Comparison of ENCODE assay signal across 8 cellular contexts in genomic region chr4:36243355-36244256, GRCh38. TPM values are rescaled to one million over a fixed set of nuclear protein-coding genes. Genes with fewer than 3 reads are reported as not detected.
DNase-seq lines count a peak whose midpoint lies in the region; ATAC-seq, FAIRE-seq and TF ChIP-seq lines count a peak whose summit lies in the region.

No MANE protein-coding gene starts in this region.

- no peak overlapping the region for H3K27ac ChIP-seq in AG04450 (ENCODE audit: low read depth, low read length)
- no peak overlapping the region for H3K27ac ChIP-seq in SK-N-MC
- no peak overlapping the region for H3K27ac ChIP-seq in brain microvascular endothelial cell
- H3K27ac ChIP-seq in keratinocyte (ENCODE audit: control insufficient read depth, insufficient read depth, low read length), result peak overlapping the region; percentile 87

- no peak for FAIRE-seq in keratinocyte (lab: Jason Lieb, UNC)

- peaks cover 2% of the 10 kb centered on the region for H3K27me3 ChIP-seq in AG04450 (ENCODE audit: control insufficient read depth, insufficient read depth, low read length)
- H3K27me3 ChIP-seq in brain microvascular endothelial cell (replicated peaks), result no peaks in the 10 kb centered on the region
- no peaks in the 10 kb centered on the region for H3K27me3 ChIP-seq in keratinocyte (ENCODE audit: control insufficient read depth, extremely low read depth, insufficient read depth, low read length)

- DNase-seq in AG04450 (ENCODE audit: low read depth, low spot score) (no peak), SK-N-MC (ENCODE audit: low read depth, low spot score) (no peak), brain microvascular endothelial cell (no peak), keratinocyte (ENCODE audit: low read depth, low spot score) (no peak), NCI-H128 (lab: John Stamatoyannopoulos, UW; ENCODE audit: unreplicated experiment) (no peak)
- peak; percentile 37 to 56 (median 44) for DNase-seq in stimulated activated CD4-positive, alpha-beta T cell treated with anti-CD3 and anti-CD28 coated beads, Interleukin-12 subunit alpha, Interleukin-12 subunit beta, amount 100 ng/mL, for 48 hours (ENCODE audit: low read depth in 2 of 3, low spot score in 1 of 3)

- H3K4me1 ChIP-seq in keratinocyte (ENCODE audit: control insufficient read depth, extremely low read depth, insufficient read depth, low read length), result peaks cover 12% of the 10 kb centered on the region

- H3K4me2 ChIP-seq in keratinocyte (ENCODE audit: control insufficient read depth, extremely low read depth, insufficient read depth, low read depth, low read length), result peak overlapping the region; percentile 93

- TF ChIP-seq CTCF in AG04450 (IDR thresholded peaks at IDR 0.05; ENCODE audit: low read depth, low read length), result no peak
- no peak for TF ChIP-seq CTCF in brain microvascular endothelial cell (IDR thresholded peaks at IDR 0.05; ENCODE audit: low read depth, low read length, missing control alignments)
- TF ChIP-seq CTCF in keratinocyte (optimal IDR thresholded peaks at IDR 0.05 in 1 of 3, IDR thresholded peaks at IDR 0.05 in 1 of 3, conservative IDR thresholded peaks at IDR 0.05 in 1 of 3; ENCODE audit: extremely low read depth in 1 of 3, insufficient read depth in 2 of 3, low read length in 3 of 3), result no peak

- H3K36me3 ChIP-seq in SK-N-MC (ENCODE audit: insufficient read depth, low read length) (no peaks in the 10 kb centered on the region), brain microvascular endothelial cell (replicated peaks) (no peaks in the 10 kb centered on the region), keratinocyte (ENCODE audit: control insufficient read depth in 2 of 2, extremely low read depth in 1 of 2, insufficient read depth in 2 of 2, low read length in 2 of 2) (no peaks in the 10 kb centered on the region)

- peak overlapping the region; percentile 81 for H2AFZ ChIP-seq in keratinocyte (ENCODE audit: control insufficient read depth, low read length)

- dilution Hi-C loops in keratinocyte (cut with MboI; ENCODE audit: extremely low pct_ligation_motif_present, low sequenced_read_pairs), result no loop called here

- H3K9ac ChIP-seq in SK-N-MC (ENCODE audit: insufficient read length), result no peak overlapping the region
- H3K9ac ChIP-seq in keratinocyte (ENCODE audit: control insufficient read depth, extremely low read depth, insufficient read depth, low read length), result peak overlapping the region; percentile 91

- POLR2A ChIA-PET in AG04450 (lab: Yijun Ruan, JAX), result no interaction called here

- no peaks in the 10 kb centered on the region for H3K9me1 ChIP-seq in keratinocyte (ENCODE audit: control insufficient read depth, extremely low read depth, insufficient read depth, low read length)

- H3K4me3 ChIP-seq in AG04450 (ENCODE audit: low read depth, low read length) (peak overlapping the region; percentile 43), SK-N-MC (peak overlapping the region; percentile 72), brain microvascular endothelial cell (ENCODE audit: low read depth, low read length) (peak overlapping the region; percentile 65), keratinocyte (ENCODE audit: control insufficient read depth in 2 of 3, extremely low read depth in 1 of 3, insufficient read depth in 2 of 3, low read depth in 1 of 3, low read length in 3 of 3) (peak overlapping the region; percentile 77 to 97 (median 97))

- no peaks in the 10 kb centered on the region for H4K20me1 ChIP-seq in keratinocyte (ENCODE audit: control insufficient read depth, extremely low read depth, insufficient read depth, low read length)

- H3K9me3 ChIP-seq in AG04450 (ENCODE audit: control insufficient read depth, insufficient read depth, low read length) (no peaks in the 10 kb centered on the region; the same call in 1 of the 2 replicates), SK-N-MC (ENCODE audit: low read depth, low read length) (no peaks in the 10 kb centered on the region), keratinocyte (ENCODE audit: control insufficient read depth, low read depth, low read length) (no peaks in the 10 kb centered on the region)

- peaks cover 36% of the 10 kb centered on the region for H3K79me2 ChIP-seq in keratinocyte (ENCODE audit: control insufficient read depth, insufficient read depth, low read length)

- in situ Hi-C loops in brain microvascular endothelial cell (cut with HindIII; ENCODE audit: low pct_ligation_motif_present, low sequenced_read_pairs), result no loop called here

- ATAC-seq in GM19043 (IDR thresholded peaks at IDR 0.05; ENCODE audit: low read depth, unreplicated experiment) (peak; percentile 13), HG03354 (IDR thresholded peaks at IDR 0.05; ENCODE audit: poor library complexity, severe bottlenecking, unreplicated experiment) (peak; percentile 32)

- CTCF ChIA-PET in AG04450 (lab: Charles Lee), result no interaction called here

RNA-seq across cellular contexts. Expression of gene ARAP2, which starts 0.7 kb away (rescaled TPM):
- polyA plus RNA-seq in AG04450 (2011; rRNA removed), result 0.11 TPM in 2 replicates
- 0.13 and 0.14 TPM in 2 replicates for polyA minus RNA-seq in AG04450 (2011; rRNA and poly(A)+ RNA removed)
- 3.8 to 9.3 TPM (median 7.2 TPM) in 3 replicates for polyA plus RNA-seq in keratinocyte
- polyA plus RNA-seq in keratinocyte (2011; ENCODE audit: low read depth), result 52.3 TPM
- 2.5 and 5.6 TPM in 2 replicates for polyA plus RNA-seq in keratinocyte (2011; cell fraction: cytosol; rRNA removed)
- 8.8 and 13.1 TPM in 2 replicates for polyA plus RNA-seq in keratinocyte (2011; cell fraction: nucleus; rRNA removed)
- polyA plus RNA-seq in keratinocyte (2012; ENCODE audit: low replicate concordance), result 5.6 and 16.2 TPM in 2 replicates
- polyA minus RNA-seq in keratinocyte, result 3.5 to 42.7 TPM (median 27.0 TPM) in 3 replicates
- polyA minus RNA-seq in keratinocyte (2011; cell fraction: cytosol; rRNA and poly(A)+ RNA removed), result 8.2 TPM
- 23.8 and 62.5 TPM in 2 replicates for polyA minus RNA-seq in keratinocyte (2011; cell fraction: nucleus; rRNA and poly(A)+ RNA removed)

RNA-seq across cellular contexts. Expression of gene DTHD1, which starts 37.8 kb away (rescaled TPM):
- polyA plus RNA-seq in AG04450 (2011; rRNA removed), result not detected in 2 replicates
- not detected in 2 replicates for polyA minus RNA-seq in AG04450 (2011; rRNA and poly(A)+ RNA removed)
- polyA plus RNA-seq in keratinocyte, result not detected in 3 replicates
- not detected for polyA plus RNA-seq in keratinocyte (2011; ENCODE audit: low read depth)
- polyA plus RNA-seq in keratinocyte (2011; cell fraction: cytosol; rRNA removed), result not detected in 2 replicates
- polyA plus RNA-seq in keratinocyte (2011; cell fraction: nucleus; rRNA removed), result not detected in 2 replicates
- polyA plus RNA-seq in keratinocyte (2012; ENCODE audit: low replicate concordance), result not detected in 2 replicates
- polyA minus RNA-seq in keratinocyte, result not detected in 3 replicates
- not detected for polyA minus RNA-seq in keratinocyte (2011; cell fraction: cytosol; rRNA and poly(A)+ RNA removed)
- not detected in 2 replicates for polyA minus RNA-seq in keratinocyte (2011; cell fraction: nucleus; rRNA and poly(A)+ RNA removed)

Comparison
In these comparisons a context has a peak if more than half of its experiments do, and no peak if none do; other contexts are left out.
1. DNase-seq: peak in stimulated activated CD4-positive, alpha-beta T cell treated with anti-CD3 and anti-CD28 coated beads, Interleukin-12 subunit alpha, Interleukin-12 subunit beta, amount 100 ng/mL, for 48 hours (3 of 3); none in AG04450 (single experiment), SK-N-MC (single experiment), brain microvascular endothelial cell (single experiment), keratinocyte (single experiment) and NCI-H128 (single experiment).
2. H3K4me3 ChIP-seq: peak in every context shown above with its lines; median percentile 97 in keratinocyte; 72 in SK-N-MC; 65 in brain microvascular endothelial cell; 43 in AG04450.